In genomic region chr17:50863931-50864330, GRCh38 we compare ENCODE assay signal across 8 cellular contexts. TPM values are rescaled to one million over a fixed set of nuclear protein-coding genes. Genes with fewer than 3 reads are reported as not detected.
DNase-seq lines count a peak whose midpoint lies in the region; ATAC-seq and TF ChIP-seq lines count a peak whose summit lies in the region.

No MANE protein-coding gene starts in this region.

- H3K36me3 ChIP-seq in HAP-1 (replicated peaks) (peaks cover 15% of the 10 kb centered on the region), skeletal muscle tissue (ENCODE audit: control insufficient read depth in 3 of 3, insufficient read depth in 3 of 3, low read length in 3 of 3) (peaks cover 14 to 17% (median 15%) of the 10 kb centered on the region in 3 donors)

- POLR2A ChIA-PET in activated CD4-positive, alpha-beta memory T cell treated with anti-CD3 and anti-CD28 coated beads, Interleukin-2, amount 10 ng/mL, durations not matched to agents 7 days and 5 days (lab: Charles Lee), result interaction anchor here (2.0 to 10.8 kb wide), 5 partner anchors 8 to 85 kb away, joined by 7 to 457 read pairs (median 144); no protein-coding TSS in a partner anchor

- peaks cover 49% of the 10 kb centered on the region for H3K36me3 Mint-ChIP-seq in activated CD4-positive, alpha-beta memory T cell treated with anti-CD3 and anti-CD28 coated beads, Interleukin-2, amount 10 ng/mL, durations not matched to agents 7 days and 5 days (ENCODE audit: low read depth)

- H3K27ac Mint-ChIP-seq in activated CD4-positive, alpha-beta memory T cell treated with anti-CD3 and anti-CD28 coated beads, Interleukin-2, amount 10 ng/mL, durations not matched to agents 7 days and 5 days, result no peak overlapping the region

- no peak for DNase-seq in HAP-1 (ENCODE audit: low spot score in 2 of 2)
- DNase-seq in activated CD4-positive, alpha-beta memory T cell treated with anti-CD3 and anti-CD28 coated beads, Interleukin-2, amount 10 ng/mL, durations not matched to agents 7 days and 5 days, result no peak
- DNase-seq in foreskin fibroblast, result no peak
- no peak for DNase-seq in NK-92 treated with Interleukin-12 subunit alpha and Interleukin-12 subunit beta, amount 100 ng/mL, for 24 hours (lab: John Stamatoyannopoulos, UW)
- no peak for DNase-seq in NCI-H1105 treated with DMSO at 0.1 percent for 48 hours (lab: John Stamatoyannopoulos, UW)

- CTCF ChIA-PET in activated CD4-positive, alpha-beta memory T cell treated with anti-CD3 and anti-CD28 coated beads, Interleukin-2, amount 10 ng/mL, durations not matched to agents 7 days and 5 days (lab: Charles Lee), result interaction anchor here (0.6 to 3.1 kb wide), 11 partner anchors 11 to 317 kb away, joined by 3 to 36 read pairs (median 6); partner anchors contain the start of genes NME1 and SPATA20

- H3K27ac ChIP-seq in skeletal muscle tissue (ENCODE audit: low read depth, low read length), result peak overlapping the region; percentile 100

- H3K4me1 Mint-ChIP-seq in activated CD4-positive, alpha-beta memory T cell treated with anti-CD3 and anti-CD28 coated beads, Interleukin-2, amount 10 ng/mL, durations not matched to agents 7 days and 5 days, result peaks cover 36% of the 10 kb centered on the region

- peak overlapping the region; percentile 96 to 99 (median 97) for H3K9ac ChIP-seq in skeletal muscle tissue (ENCODE audit: low read depth in 1 of 3, low read length in 3 of 3)

- in situ Hi-C loops in HAP-1 (cut with MboI; ENCODE audit: low sequenced_read_pairs), result loop anchor here (10.0 kb wide), 1 partner anchor 291 kb away; the partner anchor contains the start of gene NME1

- H3K4me3 Mint-ChIP-seq in activated CD4-positive, alpha-beta memory T cell treated with anti-CD3 and anti-CD28 coated beads, Interleukin-2, amount 10 ng/mL, durations not matched to agents 7 days and 5 days, result peak overlapping the region; percentile 97

- H3K27me3 Mint-ChIP-seq in activated CD4-positive, alpha-beta memory T cell treated with anti-CD3 and anti-CD28 coated beads, Interleukin-2, amount 10 ng/mL, durations not matched to agents 7 days and 5 days, result no peaks in the 10 kb centered on the region

- peaks cover 23% of the 10 kb centered on the region for H3K4me1 ChIP-seq in HAP-1
- H3K4me1 ChIP-seq in skeletal muscle tissue (ENCODE audit: control insufficient read depth in 3 of 3, insufficient read depth in 3 of 3, low read length in 3 of 3), result peaks cover 7 to 12% (median 12%) of the 10 kb centered on the region in 3 donors

- H3K9me3 Mint-ChIP-seq in activated CD4-positive, alpha-beta memory T cell treated with anti-CD3 and anti-CD28 coated beads, Interleukin-2, amount 10 ng/mL, durations not matched to agents 7 days and 5 days, result no peaks in the 10 kb centered on the region

- no peaks in the 10 kb centered on the region for H3K9me3 ChIP-seq in HAP-1
- no peaks in the 10 kb centered on the region for H3K9me3 ChIP-seq in skeletal muscle tissue (ENCODE audit: control insufficient read depth in 3 of 3, low read length in 3 of 3)

- H3K4me3 ChIP-seq in HAP-1 (peak overlapping the region; percentile 70), foreskin fibroblast (ENCODE audit: low read depth in 1 of 2, low read length in 2 of 2) (peak overlapping the region; percentile 73 to 96), skeletal muscle tissue (ENCODE audit: low read length in 3 of 3) (peak overlapping the region; percentile 88 to 95 (median 91))

- TF ChIP-seq CTCF in foreskin fibroblast (IDR thresholded peaks at IDR 0.05; ENCODE audit: low read depth, low read length), result no peak

- H3K27me3 ChIP-seq in HAP-1 (ENCODE audit: low read depth) (no peaks in the 10 kb centered on the region), skeletal muscle tissue (ENCODE audit: control insufficient read depth in 3 of 3, insufficient read depth in 3 of 3, low read length in 3 of 3) (no peaks in the 10 kb centered on the region)

- ATAC-seq in GM21528 (IDR thresholded peaks at IDR 0.05; ENCODE audit: low FRiP score, unreplicated experiment), result no peak
- ATAC-seq in GM21737 (IDR thresholded peaks at IDR 0.05; ENCODE audit: unreplicated experiment), result no peak

RNA-seq across cellular contexts. Expression of gene TOB1, which starts 2.2 kb away (rescaled TPM):
- total RNA-seq in activated CD4-positive, alpha-beta memory T cell treated with anti-CD3 and anti-CD28 coated beads, Interleukin-2, amount 10 ng/mL, durations not matched to agents 7 days and 5 days, result 100 to 1,000 TPM; 121 to 124 TPM
- 27.1 TPM for total RNA-seq in skeletal muscle tissue

RNA-seq across cellular contexts. Expression of gene WFIKKN2, which starts 28.5 kb away (rescaled TPM):
- not detected for total RNA-seq in activated CD4-positive, alpha-beta memory T cell treated with anti-CD3 and anti-CD28 coated beads, Interleukin-2, amount 10 ng/mL, durations not matched to agents 7 days and 5 days
- 0.52 TPM for total RNA-seq in skeletal muscle tissue
